ENCODE assay signal across 10 cellular contexts in the genomic region with DNA sequence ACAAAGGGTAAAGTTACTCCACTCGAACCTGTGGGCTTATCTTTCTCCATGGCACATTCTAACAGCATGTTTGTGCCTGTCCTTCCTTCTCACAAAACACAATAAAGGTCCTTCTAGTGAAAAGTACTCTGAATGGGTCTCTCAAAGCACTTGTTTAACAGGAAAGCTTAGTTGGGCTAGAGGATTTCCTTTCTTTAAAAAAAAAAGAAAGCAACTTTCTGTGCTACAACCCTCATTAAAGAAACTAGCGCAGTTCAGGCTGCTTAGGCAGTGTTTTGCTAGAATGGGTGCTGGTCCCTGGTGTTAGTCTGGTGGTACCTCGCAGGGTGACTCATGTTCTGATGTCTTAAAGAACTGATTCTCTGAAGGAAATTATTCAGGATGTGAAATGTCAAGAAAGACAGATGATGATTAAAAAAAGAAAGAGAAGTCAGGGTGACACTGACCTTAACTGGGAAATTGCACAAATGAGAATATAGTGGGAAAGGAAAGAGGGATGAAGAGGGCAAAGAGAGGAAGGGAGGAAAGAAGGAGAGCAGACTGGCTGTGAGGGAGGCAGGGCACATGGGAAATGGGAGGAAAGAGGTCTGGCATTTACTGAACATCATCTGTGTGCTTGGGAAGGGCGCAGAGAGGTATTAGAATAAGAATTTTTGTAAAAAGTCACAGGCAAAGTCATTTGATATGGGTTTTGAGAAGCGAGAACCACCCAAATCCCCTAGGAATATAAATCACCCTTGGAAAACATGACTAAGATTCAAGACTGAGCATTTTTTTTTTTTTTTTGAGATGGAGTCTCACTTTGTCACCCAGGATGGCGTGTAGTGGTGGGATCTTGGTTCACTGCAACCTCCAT.
A peak's percentile ranks its signal among the peaks of the same experiment; 100 is the strongest.
DNase-seq lines count a peak whose midpoint lies in the region; ATAC-seq and TF ChIP-seq lines count a peak whose summit lies in the region.
"Had no signal": no experiment of that assay in that cellular context is flagged by ENCODE, and none has a peak within 500 bp of the region (broad histone marks: within the 10 kb centered on the region; RNA-seq: fewer than 3 reads in every experiment).

No MANE protein-coding gene starts in this region.

- H3K36me3 ChIP-seq in adrenal gland (replicated peaks in 1 of 2) (peaks cover 0 to 4% of the 10 kb centered on the region in 2 donors), right atrium auricular region (peaks cover 4% of the 10 kb centered on the region), smooth muscle cell (ENCODE audit: low read depth) (no peaks in the 10 kb centered on the region)

- TF ChIP-seq CTCF in HFFc6 (IDR thresholded peaks at IDR 0.05) (no peak), adrenal gland (IDR thresholded peaks at IDR 0.05) (no peak), right atrium auricular region (IDR thresholded peaks at IDR 0.05) (no peak), smooth muscle cell (IDR thresholded peaks at IDR 0.05; ENCODE audit: borderline replicate concordance, insufficient read depth, poor library complexity, severe bottlenecking) (no peak)

- no peak for ATAC-seq in GM21447 (IDR thresholded peaks at IDR 0.05; ENCODE audit: unreplicated experiment)
- ATAC-seq in HG03097 (IDR thresholded peaks at IDR 0.05; ENCODE audit: low FRiP score, unreplicated experiment), result no peak

- H3K27ac Mint-ChIP-seq in HFFc6, result peak overlapping the region; percentile 72

- TF ChIP-seq POLR2A in adrenal gland (IDR thresholded peaks at IDR 0.05), result no peak

- H3K9me3 Mint-ChIP-seq in HFFc6, result no peaks in the 10 kb centered on the region

- H3K4me1 ChIP-seq in adrenal gland (replicated peaks in 1 of 2), result peaks cover 0 to 9% of the 10 kb centered on the region in 2 donors
- H3K4me1 ChIP-seq in right atrium auricular region, result peaks cover 0 to 9% of the 10 kb centered on the region in 2 donors
- peaks cover 4% of the 10 kb centered on the region for H3K4me1 ChIP-seq in smooth muscle cell (ENCODE audit: low read depth)

- H3K27me3 Mint-ChIP-seq in HFFc6 (ENCODE audit: insufficient read depth), result peaks cover 7% of the 10 kb centered on the region

- 49 to 55% (median 52%) methylated on average over 6 of the region's 6 CpGs for WGBS in adrenal gland, 4 donors
- 56% methylated on average over 6 of the region's 6 CpGs for WGBS in smooth muscle cell (ENCODE audit: low lambda C conversion rate)

- DNase-seq in HFFc6 (no peak), adrenal gland (peak in 1 of 7 donors; percentile 24), right atrium auricular region (ENCODE audit: low spot score) (no peak), smooth muscle cell (lab: John Stamatoyannopoulos, UW; ENCODE audit: unreplicated experiment) (no peak), NCI-H69 (lab: John Stamatoyannopoulos, UW) (no peak), GOT3 (lab: John Stamatoyannopoulos, UW) (no peak)
- DNase-seq: GDM1; stimulated activated CD8-positive, alpha-beta memory T cell treated with anti-CD3 and anti-CD28 coated beads, Interleukin-4, amount 100 ng/mL, for 48 hours had no signal

- H2AFZ ChIP-seq in smooth muscle cell (ENCODE audit: low read depth), result no peak overlapping the region

- H3K4me1 Mint-ChIP-seq in HFFc6 (ENCODE audit: low read depth), result peaks cover 47% of the 10 kb centered on the region

- H4K20me1 ChIP-seq in smooth muscle cell (ENCODE audit: low read depth), result no peaks in the 10 kb centered on the region

- H3F3A ChIP-seq in smooth muscle cell (ENCODE audit: low read depth), result no peaks in the 10 kb centered on the region

- no peak overlapping the region; the same call in 1 of the 2 replicates for H3K4me3 Mint-ChIP-seq in HFFc6

- no peak overlapping the region for H3K9ac ChIP-seq in smooth muscle cell (ENCODE audit: low read depth)

- H3K27ac ChIP-seq in adrenal gland (peak overlapping the region in 3 of 5 donors; percentile 44 to 54 (median 46)), right atrium auricular region (peak overlapping the region; percentile 1 to 10), smooth muscle cell (ENCODE audit: low read depth) (no peak overlapping the region)

- H3K27me3 ChIP-seq in adrenal gland (no peaks in the 10 kb centered on the region), right atrium auricular region (no peaks in the 10 kb centered on the region), smooth muscle cell (ENCODE audit: low read depth) (no peaks in the 10 kb centered on the region)

- peak overlapping the region; percentile 8 for H3K4me2 ChIP-seq in smooth muscle cell

- intact Hi-C loops in adrenal gland (cut with DNase I), result no loop called here

- H3K36me3 Mint-ChIP-seq in HFFc6 (ENCODE audit: low read depth), result peaks cover 63% of the 10 kb centered on the region

- no peak overlapping the region for H3K4me3 ChIP-seq in adrenal gland
- H3K4me3 ChIP-seq in right atrium auricular region, result no peak overlapping the region
- no peak overlapping the region for H3K4me3 ChIP-seq in smooth muscle cell

- H3K9me3 ChIP-seq in adrenal gland (replicated peaks in 1 of 3), result no peaks in the 10 kb centered on the region
- peaks cover 0 to 8% of the 10 kb centered on the region in 2 donors for H3K9me3 ChIP-seq in right atrium auricular region
- no peaks in the 10 kb centered on the region for H3K9me3 ChIP-seq in smooth muscle cell (replicated peaks; ENCODE audit: low read depth)

- no peaks in the 10 kb centered on the region for H3K79me2 ChIP-seq in smooth muscle cell (ENCODE audit: low read depth)
